28 cellular contexts compared by ENCODE assay signal in the genomic region with DNA sequence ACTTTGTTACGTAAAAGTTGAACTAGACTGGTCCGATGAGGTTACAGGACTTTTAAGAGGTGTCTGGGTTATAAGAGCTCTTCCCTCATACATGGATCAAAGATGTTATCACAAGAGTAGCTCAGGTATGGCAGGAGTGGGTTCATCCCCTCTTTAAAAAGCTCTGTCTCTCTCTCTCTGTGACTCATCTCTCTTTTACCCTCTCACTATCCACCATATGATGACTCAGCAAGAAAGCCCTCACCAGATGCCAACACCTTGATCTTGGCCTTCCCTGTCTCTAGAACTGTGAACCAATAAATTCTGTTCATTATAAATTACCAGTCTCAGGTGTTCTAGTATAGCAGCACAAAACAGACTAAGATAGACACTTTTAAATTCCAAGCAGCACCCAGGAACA. TPM values are rescaled to one million over a fixed set of nuclear protein-coding genes. Genes with fewer than 3 reads are reported as not detected.
A peak's percentile ranks its signal among the peaks of the same experiment; 100 is the strongest.
DNase-seq lines count a peak whose midpoint lies in the region; ATAC-seq and TF ChIP-seq lines count a peak whose summit lies in the region.
"Had no signal": no experiment of that assay in that cellular context is flagged by ENCODE, and none has a peak within 500 bp of the region (broad histone marks: within the 10 kb centered on the region; RNA-seq: fewer than 3 reads in every experiment).

No MANE protein-coding gene starts in this region.

- H3K36me3 ChIP-seq in esophagus muscularis mucosa (no peaks in the 10 kb centered on the region), right atrium auricular region (no peaks in the 10 kb centered on the region)
- H3K36me3 ChIP-seq: ascending aorta, neutrophil, prostate gland, SJSA1, thoracic aorta, vagina had no signal

- H3K4me3 ChIP-seq in esophagus muscularis mucosa (no peak overlapping the region), right atrium auricular region (no peak overlapping the region)
- H3K4me3 ChIP-seq: ascending aorta, prostate gland, SJSA1, thoracic aorta, vagina had no signal

- TF ChIP-seq EP300 in esophagus muscularis mucosa (IDR thresholded peaks at IDR 0.05): no peak

- no peak for DNase-seq in activated CD4-positive, alpha-beta T cell treated with anti-CD3 and anti-CD28 coated beads for 36 hours
- DNase-seq in activated CD4-positive, alpha-beta T cell treated with anti-CD3 and anti-CD28 coated beads, Interleukin-2, amount 50 U/mL, for 4 hours: no peak
- peak; percentile 73 for DNase-seq in RPMI8226
- peak; percentile 29 for DNase-seq in epithelial cell of prostate (ENCODE audit: low read depth, low spot score)
- no peak for DNase-seq in HFFc6
- DNase-seq in esophagus muscularis mucosa (ENCODE audit: extremely low spot score): no peak
- no peak for DNase-seq in right atrium auricular region (ENCODE audit: low spot score)
- DNase-seq in NCI-H446 treated with DMSO at 0.1 percent for 48 hours (lab: John Stamatoyannopoulos, UW): no peak
- DNase-seq: activated CD4-positive, alpha-beta memory T cell treated with anti-CD3 and anti-CD28 coated beads, Interleukin-2, amount 10 ng/mL, durations not matched to agents 7 days and 5 days; activated effector memory CD4-positive, alpha-beta T cell treated with anti-CD3 and anti-CD28 coated beads, Interleukin-2, amount 50 U/mL, for 16 hours; activated naive CD8-positive, alpha-beta T cell treated with anti-CD3 and anti-CD28 coated beads for 36 hours; immature natural killer cell; mesenchymal stem cell; NCI-H1417 treated with DMSO at 0.1 percent for 48 hours; NCI-H2081 treated with DMSO at 0.1 percent for 48 hours; NK-92 treated with Interleukin-12 subunit alpha and Interleukin-12 subunit beta, amount 100 ng/mL, for 24 hours; stimulated activated naive CD4-positive, alpha-beta T cell treated with Interleukin-2 at 50 U/mL for 16 hours; T-cell had no signal

- no peak for TF ChIP-seq POLR2A in esophagus muscularis mucosa (IDR thresholded peaks at IDR 0.05; ENCODE audit: low read depth)

- peaks cover 9% of the 10 kb centered on the region for H3K4me1 Mint-ChIP-seq in activated CD4-positive, alpha-beta T cell treated with anti-CD3 and anti-CD28 coated beads for 36 hours
- no peaks in the 10 kb centered on the region for H3K4me1 Mint-ChIP-seq in HFFc6 (ENCODE audit: low read depth)
- H3K4me1 Mint-ChIP-seq: activated CD4-positive, alpha-beta memory T cell treated with anti-CD3 and anti-CD28 coated beads, Interleukin-2, amount 10 ng/mL, durations not matched to agents 7 days and 5 days; activated naive CD8-positive, alpha-beta T cell treated with anti-CD3 and anti-CD28 coated beads for 36 hours; central memory CD8-positive, alpha-beta T cell; immature natural killer cell; T-cell had no signal

- no peaks in the 10 kb centered on the region for H3K36me3 Mint-ChIP-seq in activated CD4-positive, alpha-beta T cell treated with anti-CD3 and anti-CD28 coated beads for 36 hours (ENCODE audit: low read depth)
- no peaks in the 10 kb centered on the region for H3K36me3 Mint-ChIP-seq in HFFc6 (ENCODE audit: low read depth)
- H3K36me3 Mint-ChIP-seq: activated naive CD8-positive, alpha-beta T cell treated with anti-CD3 and anti-CD28 coated beads for 36 hours; immature natural killer cell; T-cell had no signal

- no peaks in the 10 kb centered on the region for H3K9me3 ChIP-seq in esophagus muscularis mucosa
- H3K9me3 ChIP-seq in right atrium auricular region: no peaks in the 10 kb centered on the region
- H3K9me3 ChIP-seq: ascending aorta, neutrophil, prostate gland, SJSA1, thoracic aorta, vagina had no signal

- POLR2A ChIA-PET in activated CD4-positive, alpha-beta T cell treated with anti-CD3 and anti-CD28 coated beads for 36 hours (lab: Charles Lee): no interaction called here

- 96% methylated on average over 2 of the region's 2 CpGs for WGBS in esophagus muscularis mucosa

- H3K27ac ChIP-seq in epithelial cell of prostate (no peak overlapping the region), esophagus muscularis mucosa (replicated peaks in 1 of 4) (no peak overlapping the region), right atrium auricular region (no peak overlapping the region)
- H3K27ac ChIP-seq: ascending aorta, neutrophil, prostate gland, SJSA1, thoracic aorta, vagina had no signal

- intact Hi-C loops in activated CD4-positive, alpha-beta T cell treated with anti-CD3 and anti-CD28 coated beads for 36 hours (cut with DNase I, micrococcal nuclease): no loop called here
- intact Hi-C loops in esophagus muscularis mucosa (cut with DNase I): no loop called here

- CTCF ChIA-PET in activated CD4-positive, alpha-beta T cell treated with anti-CD3 and anti-CD28 coated beads for 36 hours (lab: Charles Lee): no interaction called here

- no peak overlapping the region for H3K4me3 Mint-ChIP-seq in activated CD4-positive, alpha-beta T cell treated with anti-CD3 and anti-CD28 coated beads for 36 hours
- no peak overlapping the region for H3K4me3 Mint-ChIP-seq in HFFc6
- H3K4me3 Mint-ChIP-seq: activated CD4-positive, alpha-beta memory T cell treated with anti-CD3 and anti-CD28 coated beads, Interleukin-2, amount 10 ng/mL, durations not matched to agents 7 days and 5 days; activated naive CD8-positive, alpha-beta T cell treated with anti-CD3 and anti-CD28 coated beads for 36 hours; central memory CD8-positive, alpha-beta T cell; dendritic cell treated with granulocyte-macrophage colony-stimulating factor and Interleukin-4, amounts not matched to agents 40 ng/mL and 50 ng/mL, for 4 days; immature natural killer cell; T-cell had no signal

- H3K9me3 Mint-ChIP-seq in activated CD4-positive, alpha-beta T cell treated with anti-CD3 and anti-CD28 coated beads for 36 hours (ENCODE audit: low read depth): no peaks in the 10 kb centered on the region
- H3K9me3 Mint-ChIP-seq in HFFc6: peaks cover 17% of the 10 kb centered on the region
- H3K9me3 Mint-ChIP-seq: activated CD4-positive, alpha-beta memory T cell treated with anti-CD3 and anti-CD28 coated beads, Interleukin-2, amount 10 ng/mL, durations not matched to agents 7 days and 5 days; activated naive CD8-positive, alpha-beta T cell treated with anti-CD3 and anti-CD28 coated beads for 36 hours; central memory CD8-positive, alpha-beta T cell; T-cell had no signal

- ATAC-seq in activated CD4-positive, alpha-beta T cell treated with anti-CD3 and anti-CD28 coated beads for 36 hours: peak; percentile 39
- ATAC-seq: T-cell had no signal

- TF ChIP-seq CTCF in HFFc6 (IDR thresholded peaks at IDR 0.05): no peak
- TF ChIP-seq CTCF in esophagus muscularis mucosa (IDR thresholded peaks at IDR 0.05): no peak
- no peak for TF ChIP-seq CTCF in right atrium auricular region (IDR thresholded peaks at IDR 0.05)

- H3K27me3 ChIP-seq in esophagus muscularis mucosa (no peaks in the 10 kb centered on the region), right atrium auricular region (no peaks in the 10 kb centered on the region)
- H3K27me3 ChIP-seq: ascending aorta, neutrophil, SJSA1, vagina had no signal

- peaks cover 5% of the 10 kb centered on the region for H3K27me3 Mint-ChIP-seq in activated CD4-positive, alpha-beta T cell treated with anti-CD3 and anti-CD28 coated beads for 36 hours
- peaks cover under 1% of the 10 kb centered on the region; the same call in 1 of the 2 replicates for H3K27me3 Mint-ChIP-seq in HFFc6 (ENCODE audit: insufficient read depth)
- H3K27me3 Mint-ChIP-seq: activated CD4-positive, alpha-beta memory T cell treated with anti-CD3 and anti-CD28 coated beads, Interleukin-2, amount 10 ng/mL, durations not matched to agents 7 days and 5 days had no signal

- no peak overlapping the region for H3K27ac Mint-ChIP-seq in activated CD4-positive, alpha-beta T cell treated with anti-CD3 and anti-CD28 coated beads for 36 hours
- no peak overlapping the region for H3K27ac Mint-ChIP-seq in HFFc6
- H3K27ac Mint-ChIP-seq: activated CD4-positive, alpha-beta memory T cell treated with anti-CD3 and anti-CD28 coated beads, Interleukin-2, amount 10 ng/mL, durations not matched to agents 7 days and 5 days; activated naive CD8-positive, alpha-beta T cell treated with anti-CD3 and anti-CD28 coated beads for 36 hours; immature natural killer cell; T-cell had no signal

- H3K4me1 ChIP-seq in esophagus muscularis mucosa: peaks cover 0 to 9% (median 8%) of the 10 kb centered on the region in 4 donors
- H3K4me1 ChIP-seq in right atrium auricular region: no peaks in the 10 kb centered on the region
- H3K4me1 ChIP-seq: ascending aorta, prostate gland, SJSA1, vagina had no signal

RNA-seq across cellular contexts. Expression of gene CLEC19A, which starts 1.9 kb away (rescaled TPM):
- not detected for total RNA-seq in activated CD4-positive, alpha-beta T cell treated with anti-CD3 and anti-CD28 coated beads for 36 hours
- total RNA-seq in HFFc6 (2021; fragmentation: NEBNext Ultra II Directional; extraction: Animal tissue kit (Norgen Biotek cat#: 25700)): not detected
- total RNA-seq in esophagus muscularis mucosa (not detected), right atrium auricular region (not detected)
- total RNA-seq: activated CD4-positive, alpha-beta memory T cell treated with anti-CD3 and anti-CD28 coated beads, Interleukin-2, amount 10 ng/mL, durations not matched to agents 7 days and 5 days; activated naive CD8-positive, alpha-beta T cell treated with anti-CD3 and anti-CD28 coated beads for 36 hours; ascending aorta; fibroblast of lung; left lobe of liver; SJSA1; T-cell; thoracic aorta; vagina had no signal

Comparison
In these comparisons a context has a peak if more than half of its experiments do, and no peak if none do; other contexts are left out.
1. DNase-seq: peak in RPMI8226 (single experiment) and epithelial cell of prostate (single experiment); none in activated CD4-positive, alpha-beta T cell treated with anti-CD3 and anti-CD28 coated beads for 36 hours (single experiment), activated CD4-positive, alpha-beta T cell treated with anti-CD3 and anti-CD28 coated beads, Interleukin-2, amount 50 U/mL, for 4 hours (0 of 2), HFFc6 (single experiment), esophagus muscularis mucosa (single experiment), right atrium auricular region (single experiment) and NCI-H446 treated with DMSO at 0.1 percent for 48 hours (single experiment).